12 cellular contexts compared by ENCODE assay signal in genomic region chr3:72907131-72907697, GRCh38. TPM values are rescaled to one million over a fixed set of nuclear protein-coding genes. Genes with fewer than 3 reads are reported as not detected.
DNase-seq lines count a peak whose midpoint lies in the region; ATAC-seq and TF ChIP-seq lines count a peak whose summit lies in the region.
"Had no signal": no experiment of that assay in that cellular context is flagged by ENCODE, and none has a peak within 500 bp of the region (broad histone marks: within the 10 kb centered on the region; RNA-seq: fewer than 3 reads in every experiment).

No MANE protein-coding gene starts in this region.

- intact Hi-C loops in sciatic nerve (cut with DNase I): no loop called here

- no peaks in the 10 kb centered on the region for H3K9me3 ChIP-seq in right atrium auricular region

- H3K27ac ChIP-seq in right atrium auricular region: peak overlapping the region; percentile 36 to 66

- TF ChIP-seq CTCF in astrocyte of the spinal cord (IDR thresholded peaks at IDR 0.05; ENCODE audit: low read depth, low read length): no peak
- TF ChIP-seq CTCF in right atrium auricular region (IDR thresholded peaks at IDR 0.05): no peak

- in situ Hi-C loops in astrocyte of the spinal cord (cut with HindIII; ENCODE audit: low sequenced_read_pairs): no loop called here

- H3K36me3 ChIP-seq in right atrium auricular region: peaks cover 8% of the 10 kb centered on the region

- peak; percentile 85 for ATAC-seq in sciatic nerve
- no peak for ATAC-seq in HG03571 (IDR thresholded peaks at IDR 0.05; ENCODE audit: unreplicated experiment)
- ATAC-seq in HG03025 (IDR thresholded peaks at IDR 0.05; ENCODE audit: low FRiP score, unreplicated experiment): no peak

- H3K4me3 ChIP-seq in astrocyte of the spinal cord (ENCODE audit: low read depth, low read length) (no peak overlapping the region), right atrium auricular region (no peak overlapping the region)

- no peaks in the 10 kb centered on the region for H3K27me3 ChIP-seq in right atrium auricular region

- peak; percentile 86 for DNase-seq in AG20443 (ENCODE audit: low spot score)
- peak; percentile 77 for DNase-seq in astrocyte of the spinal cord (ENCODE audit: low read depth, low spot score)
- peak; percentile 74 for DNase-seq in right atrium auricular region (ENCODE audit: low spot score)
- no peak for DNase-seq in sciatic nerve (ENCODE audit: low spot score)
- DNase-seq in NCI-H1048 (lab: John Stamatoyannopoulos, UW): no peak
- DNase-seq in COLO829 (ENCODE audit: low spot score): no peak
- DNase-seq: activated CD4-positive, alpha-beta T cell treated with anti-CD3 and anti-CD28 coated beads for 48 hours; GOT3; islet precursor cell; SHP77 treated with DMSO at 0.1 percent for 48 hours had no signal

- peaks cover 0 to 50% of the 10 kb centered on the region in 2 donors for H3K4me1 ChIP-seq in right atrium auricular region

RNA-seq across cellular contexts. Expression of gene GXYLT2, which starts 19.4 kb away (rescaled TPM):
- total RNA-seq in right atrium auricular region (10 to 100 TPM; 31.7 to 37.3 TPM), sciatic nerve (22.7 TPM)

RNA-seq across cellular contexts. Expression of gene SHQ1, which starts 59.0 kb away (rescaled TPM):
- total RNA-seq in right atrium auricular region: 10 to 100 TPM; 16.5 to 19.5 TPM
- 16.2 TPM for total RNA-seq in sciatic nerve

Comparison
In these comparisons a context has a peak if more than half of its experiments do, and no peak if none do; other contexts are left out.
1. DNase-seq: peak in AG20443 (single experiment), astrocyte of the spinal cord (single experiment) and right atrium auricular region (single experiment); none in sciatic nerve (single experiment), NCI-H1048 (single experiment) and COLO829 (single experiment).